ENCODE assay signal across 12 cellular contexts in the genomic region with DNA sequence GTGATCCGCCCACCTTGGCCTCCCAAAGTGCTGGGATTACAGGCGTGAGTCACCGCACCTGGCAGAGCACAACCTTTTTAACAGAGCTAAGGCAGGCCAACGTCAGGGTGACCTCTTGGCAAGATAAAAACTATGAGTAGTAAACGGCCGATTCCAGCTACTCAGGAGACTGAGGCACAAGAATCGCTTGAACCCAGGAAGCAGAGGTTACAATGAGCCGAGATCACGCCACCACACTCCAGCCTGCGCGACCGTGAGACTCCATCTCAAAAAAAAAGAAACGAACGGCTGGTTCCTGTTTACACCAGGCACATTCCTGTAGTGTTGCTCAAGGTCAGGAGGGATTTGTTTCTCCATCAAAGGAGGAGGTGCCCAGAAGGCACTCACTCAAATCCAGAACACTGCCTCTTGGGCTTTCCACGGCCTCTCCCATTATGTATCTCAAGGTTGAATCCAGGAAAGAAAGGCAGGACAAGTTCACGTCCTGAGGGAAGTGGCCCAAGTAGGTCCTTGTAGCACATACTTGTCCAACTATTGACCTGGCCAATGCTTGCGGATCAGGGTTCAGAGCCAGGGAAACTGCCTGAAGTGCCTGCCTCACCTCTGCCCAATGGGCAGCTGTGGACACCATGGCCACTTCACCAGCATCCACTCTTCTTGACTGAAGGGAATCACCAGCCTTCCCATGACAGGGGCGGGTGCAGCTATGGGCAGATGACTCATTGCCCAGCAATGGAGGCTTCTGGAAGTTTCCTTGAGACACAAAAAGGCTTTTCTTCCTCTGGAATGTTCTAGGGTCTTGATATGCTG. TPM values are rescaled to one million over a fixed set of nuclear protein-coding genes. Genes with fewer than 3 reads are reported as not detected.
A peak's percentile ranks its signal among the peaks of the same experiment; 100 is the strongest.
DNase-seq lines count a peak whose midpoint lies in the region; ATAC-seq and TF ChIP-seq lines count a peak whose summit lies in the region.
"Had no signal": no experiment of that assay in that cellular context is flagged by ENCODE, and none has a peak within 500 bp of the region (broad histone marks: within the 10 kb centered on the region; RNA-seq: fewer than 3 reads in every experiment).

No MANE protein-coding gene starts in this region.

- peak overlapping the region; percentile 93 for H3K23ac ChIP-seq in IMR-90 (ENCODE audit: low read depth, low read length)

- H3K18ac ChIP-seq in IMR-90 (ENCODE audit: low read depth, low read length): peak overlapping the region; percentile 75; the same call in 1 of the 2 replicates

- POLR2A ChIA-PET in IMR-90 (lab: Charles Lee; ENCODE audit: unreplicated experiment): no interaction called here

- in situ Hi-C loops in IMR-90 (cut with MboI; ENCODE audit: low sequenced_read_pairs): loop anchor here (25.0 kb wide), 1 partner anchor 592 kb away; the partner anchor contains the start of gene ITPRIPL2

- H2BK20ac ChIP-seq in IMR-90 (ENCODE audit: low read depth, low read length): peak overlapping the region; percentile 96

- peak overlapping the region; percentile 86 for H4K91ac ChIP-seq in IMR-90 (ENCODE audit: insufficient read depth, low read depth, low read length)

- H3K4me1 ChIP-seq in IMR-90 (ENCODE audit: control insufficient read depth, insufficient read depth, low read length) (peaks cover 10% of the 10 kb centered on the region), colonic mucosa (peaks cover 6% of the 10 kb centered on the region), tibial nerve (peaks cover 0 to 34% (median 19%) of the 10 kb centered on the region in 4 donors)

- H3K36me3 ChIP-seq in IMR-90 (ENCODE audit: control insufficient read depth, insufficient read depth, low read length) (peaks cover 44% of the 10 kb centered on the region), colonic mucosa (peaks cover 4% of the 10 kb centered on the region), tibial nerve (peaks cover 0 to 88% (median 0%) of the 10 kb centered on the region in 3 donors)

- H3K9me3 ChIP-seq in IMR-90 (ENCODE audit: control insufficient read depth, insufficient read depth, low read length) (no peaks in the 10 kb centered on the region), colonic mucosa (no peaks in the 10 kb centered on the region), tibial nerve (no peaks in the 10 kb centered on the region)
- H3K9me3 ChIP-seq: neutrophil had no signal

- TF ChIP-seq POLR2A in IMR-90 (IDR thresholded peaks at IDR 0.05; ENCODE audit: low read depth, low read length) (no peak), tibial nerve (IDR thresholded peaks at IDR 0.05) (no peak)

- CTCF ChIA-PET in IMR-90 (lab: Yijun Ruan, JAX): no interaction called here

- peak overlapping the region; percentile 65; the same call in 1 of the 2 replicates for H4K5ac ChIP-seq in IMR-90 (ENCODE audit: low read depth, low read length)

- intact Hi-C loops in IMR-90 (cut with micrococcal nuclease) (loop anchor here (5.0 kb wide), 2 partner anchors 147 to 183 kb away; partner anchors contain the start of gene VPS35L), colonic mucosa (cut with DNase I) (no loop called here)

- TF ChIP-seq RAD21 in IMR-90 (IDR thresholded peaks at IDR 0.05; ENCODE audit: low read length): no peak

- no peak overlapping the region for H3K4me2 ChIP-seq in IMR-90 (ENCODE audit: low read depth, low read length)

- 82% methylated on average over 10 of the region's 18 CpGs; no CpG with 5 or more reads in 1 of the 2 experiments for WGBS in IMR-90 (ENCODE audit: extremely low coverage in 2 of 2, insufficient read length in 1 of 2), 2 experiments
- 84 to 87% methylated on average over 18 of the region's 18 CpGs for WGBS in tibial nerve, 2 donors

- H2AK5ac ChIP-seq in IMR-90 (ENCODE audit: low read depth, low read length): peak overlapping the region; percentile 100

- peak; percentile 70 for ATAC-seq in IMR-90 (ENCODE audit: low read depth)

- H3K9me1 ChIP-seq in IMR-90 (ENCODE audit: insufficient read depth, low read length): peaks cover 8% of the 10 kb centered on the region

- H2AK9ac ChIP-seq in IMR-90 (replicated peaks; ENCODE audit: low read depth, low read length, poor library complexity): peak overlapping the region; percentile 92

- H2BK120ac ChIP-seq in IMR-90 (ENCODE audit: low read depth, low read length): peak overlapping the region; percentile 91

- H3K4me3 ChIP-seq in IMR-90 (ENCODE audit: insufficient read depth, low read depth, low read length) (no peak overlapping the region), colonic mucosa (no peak overlapping the region), tibial nerve (no peak overlapping the region)

- peak overlapping the region; percentile 97 for H3K14ac ChIP-seq in IMR-90 (replicated peaks; ENCODE audit: low read depth, low read length)

- H4K20me1 ChIP-seq in IMR-90 (ENCODE audit: insufficient read depth, low read length): no peaks in the 10 kb centered on the region

- H2BK5ac ChIP-seq in IMR-90 (ENCODE audit: low read depth, low read length, poor library complexity, severe bottlenecking): peak overlapping the region; percentile 91

- H3K9ac ChIP-seq in IMR-90 (ENCODE audit: low read depth, low read length): no peak overlapping the region
- no peak overlapping the region for H3K9ac ChIP-seq in colonic mucosa (ENCODE audit: low read depth in 2 of 2, low read length in 2 of 2)

- peak in 1 of 2 donors; percentile 84 for TF ChIP-seq EP300 in tibial nerve (IDR thresholded peaks at IDR 0.05)

- H3K27ac ChIP-seq in IMR-90 (ENCODE audit: insufficient read depth, low read length) (peak overlapping the region; percentile 70), colonic mucosa (peak overlapping the region; percentile 61), layer of hippocampus (ENCODE audit: low read depth, low read length) (peak overlapping the region; percentile 70), tibial nerve (peak overlapping the region; percentile 38 to 88 (median 70))
- H3K27ac ChIP-seq: HL-60, neutrophil had no signal

- H4K8ac ChIP-seq in IMR-90 (ENCODE audit: low read depth in 2 of 2, low read length in 2 of 2): peak overlapping the region; percentile 5 to 95; a peak in 3 of 4 replicates

- peak overlapping the region; percentile 99 for H3K4ac ChIP-seq in IMR-90 (ENCODE audit: low read depth, low read length)

- no peak for TF ChIP-seq CTCF in IMR-90 (conservative IDR thresholded peaks at IDR 0.05; ENCODE audit: low read depth, low read length)
- no peak for TF ChIP-seq CTCF in colonic mucosa (IDR thresholded peaks at IDR 0.05)
- no peak for TF ChIP-seq CTCF in tibial nerve (IDR thresholded peaks at IDR 0.05)

- H3K27me3 ChIP-seq in IMR-90 (ENCODE audit: control insufficient read depth, insufficient read depth, low read length) (no peaks in the 10 kb centered on the region), colonic mucosa (no peaks in the 10 kb centered on the region), layer of hippocampus (ENCODE audit: control insufficient read depth, insufficient read depth, low read length) (no peaks in the 10 kb centered on the region), tibial nerve (no peaks in the 10 kb centered on the region)
- H3K27me3 ChIP-seq: neutrophil had no signal

- no TSS peak for BruUV-seq in IMR-90 (replicated peaks; lab: Mats Ljungman, UMichigan)

- H3K56ac ChIP-seq in IMR-90 (ENCODE audit: extremely low read depth, insufficient read depth, low read length): no peak overlapping the region; the same call in 1 of the 2 replicates

- peak overlapping the region; percentile 71 for H2AFZ ChIP-seq in IMR-90 (replicated peaks; ENCODE audit: low read length, poor library complexity)

- dilution Hi-C loops in IMR-90 (cut with HindIII; ENCODE audit: low sequenced_read_pairs, unreplicated experiment): no loop called here

- H2BK15ac ChIP-seq in IMR-90 (ENCODE audit: low read depth, low read length): peak overlapping the region; percentile 74; the same call in 2 of the 3 replicates

- H3K79me1 ChIP-seq in IMR-90 (ENCODE audit: low read depth in 1 of 2, low read length in 2 of 2): peaks cover 16 to 53% of the 10 kb centered on the region in 2 experiments; a peak in 3 of 4 replicates

- peak; percentile 77 for DNase-seq in IMR-90
- no peak for DNase-seq in colonic mucosa
- peak in 1 of 2 donors; percentile 66 for DNase-seq in tibial nerve (ENCODE audit: low spot score in 2 of 2)
- no peak for DNase-seq in activated CD4-positive, CD25-positive, alpha-beta regulatory T cell (lab: John Stamatoyannopoulos, UW)
- no peak for DNase-seq in NAMALWA (ENCODE audit: low spot score)
- DNase-seq in NCI-H1092 (lab: John Stamatoyannopoulos, UW): no peak
- DNase-seq in NCI-H526 treated with DMSO at 0.1 percent for 48 hours (lab: John Stamatoyannopoulos, UW): no peak
- DNase-seq: activated naive CD4-positive, alpha-beta T cell treated with anti-CD3 and anti-CD28 coated beads, Interleukin-2, amount 50 U/mL, for 16 hours; NCI-H2081 treated with DMSO at 0.1 percent for 48 hours had no signal

TF ChIP-seq in IMR-90, 13 proteins besides CTCF, POLR2A, EP300 and RAD21:
- TF ChIP-seq RCOR1 (IDR thresholded peaks at IDR 0.05; ENCODE audit: insufficient replicate concordance, low read length) (peak; percentile 18), BHLHE40 (IDR thresholded peaks at IDR 0.05; ENCODE audit: low read depth, low read length) (0 out of 2 replicates have a peak, but pooled peaks have one; percentile 40), CEBPB (IDR thresholded peaks at IDR 0.05; ENCODE audit: low read depth, low read length) (peak; percentile 80), FOS (IDR thresholded peaks at IDR 0.05; ENCODE audit: low read depth, low read length) (0 out of 2 replicates have a peak, but pooled peaks have one; percentile 33), MXI1 (IDR thresholded peaks at IDR 0.05; ENCODE audit: borderline replicate concordance, low read depth, low read length) (no peak)

RNA-seq across cellular contexts. Expression of gene KNOP1, which starts 13.5 kb away (rescaled TPM):
- total RNA-seq in IMR-90 (2012; rRNA removed): 8.4 and 10.6 TPM in 2 replicates
- polyA plus RNA-seq in IMR-90 (2012; rRNA removed): 6.9 and 7.0 TPM in 2 replicates
- polyA plus RNA-seq in IMR-90 (2012; cell fraction: cytosol; rRNA removed): 2.2 and 6.1 TPM in 2 replicates
- 1.4 and 4.3 TPM in 2 replicates for polyA plus RNA-seq in IMR-90 (2012; cell fraction: nucleus; rRNA removed; ENCODE audit: low replicate concordance)
- total RNA-seq in colonic mucosa: 10 to 100 TPM; 14.2 to 28.0 TPM
- 10 to 100 TPM; 17.3 to 37.2 (median 26.2) TPM for total RNA-seq in tibial nerve

RNA-seq across cellular contexts. Expression of gene IQCK, which starts 13.5 kb away (rescaled TPM):
- 4.2 and 5.4 TPM in 2 replicates for total RNA-seq in IMR-90 (2012; rRNA removed)
- polyA plus RNA-seq in IMR-90 (2012; rRNA removed): 4.1 and 4.2 TPM in 2 replicates
- 3.7 and 6.6 TPM in 2 replicates for polyA plus RNA-seq in IMR-90 (2012; cell fraction: cytosol; rRNA removed)
- 6.1 and 9.2 TPM in 2 replicates for polyA plus RNA-seq in IMR-90 (2012; cell fraction: nucleus; rRNA removed; ENCODE audit: low replicate concordance)
- 10 to 100 TPM; 13.1 to 13.2 TPM for total RNA-seq in colonic mucosa
- 10 to 100 TPM; 23.1 to 62.7 (median 37.6) TPM for total RNA-seq in tibial nerve
